ENCODE assay signal across 20 cellular contexts in the genomic region with DNA sequence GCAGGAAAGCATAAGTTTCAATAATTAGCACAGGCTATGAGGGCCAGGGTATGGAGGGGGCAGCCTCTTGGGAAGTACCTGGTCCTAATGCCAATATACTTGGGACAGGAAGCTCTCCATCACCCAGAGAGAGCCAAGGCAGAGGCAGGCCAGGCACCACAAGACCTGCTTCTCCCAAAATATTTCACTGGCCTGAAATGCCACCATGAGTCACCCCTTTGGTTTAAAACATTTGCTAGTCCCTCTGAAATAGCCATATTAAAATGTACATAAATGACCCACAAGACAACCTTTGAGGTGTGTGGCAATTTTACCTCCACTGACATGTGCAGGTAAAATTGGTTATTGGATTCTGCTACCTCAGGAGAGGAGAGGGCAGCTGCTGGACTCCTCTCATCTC. TPM values are rescaled to one million over a fixed set of nuclear protein-coding genes. Genes with fewer than 3 reads are reported as not detected.
"Had no signal": no experiment of that assay in that cellular context is flagged by ENCODE, and none has a peak within 500 bp of the region (broad histone marks: within the 10 kb centered on the region; RNA-seq: fewer than 3 reads in every experiment).

No MANE protein-coding gene starts in this region.

- H3K4me3 ChIP-seq: esophagus muscularis mucosa, hepatocyte, skin epidermis, suprapubic skin, thyroid gland had no signal

- H3K79me2 ChIP-seq: hepatocyte had no signal

- DNase-seq: effector memory CD4-positive, alpha-beta T cell; foreskin keratinocyte; head of caudate nucleus; kidney; left cardiac atrium; mesendoderm; naive thymus-derived CD4-positive, alpha-beta T cell; nephron progenitor cell; posterior cingulate gyrus; stimulated activated naive CD8-positive, alpha-beta T cell treated with anti-CD3 and anti-CD28 coated beads, Interleukin-15, Interleukin-2, amounts not matched to agents 100 U/mL and 50 U/mL, for 24 hours; thyroid gland had no signal

- H3K4me3 Mint-ChIP-seq: naive thymus-derived CD4-positive, alpha-beta T cell; nephron progenitor cell; type B pancreatic cell had no signal

- H3K36me3 ChIP-seq: esophagus muscularis mucosa, suprapubic skin, thyroid gland had no signal

- H2AFZ ChIP-seq: hepatocyte had no signal

- H3K27ac ChIP-seq: epithelial cell of prostate, esophagus muscularis mucosa, foreskin keratinocyte, hepatocyte, skin epidermis, suprapubic skin, thyroid gland had no signal

- H3K36me3 Mint-ChIP-seq: naive thymus-derived CD4-positive, alpha-beta T cell; type B pancreatic cell had no signal

- H3K4me1 ChIP-seq: foreskin keratinocyte had no signal

- H3K9me3 Mint-ChIP-seq: naive thymus-derived CD4-positive, alpha-beta T cell; nephron progenitor cell; type B pancreatic cell had no signal

- H3K4me2 ChIP-seq: hepatocyte had no signal

- H3K9me3 ChIP-seq: esophagus muscularis mucosa, suprapubic skin, thyroid gland had no signal

- H3K27ac Mint-ChIP-seq: naive thymus-derived CD4-positive, alpha-beta T cell; nephron progenitor cell; type B pancreatic cell had no signal

- H3K27me3 ChIP-seq: esophagus muscularis mucosa, hepatocyte, suprapubic skin, thyroid gland had no signal

- ATAC-seq: foreskin keratinocyte; left cardiac atrium; naive thymus-derived CD4-positive, alpha-beta T cell; sciatic nerve; stimulated activated naive CD8-positive, alpha-beta T cell treated with anti-CD3 and anti-CD28 coated beads, Interleukin-15, Interleukin-2, amounts not matched to agents 100 U/mL and 50 U/mL, for 24 hours had no signal

RNA-seq across cellular contexts. Expression of gene SCUBE3, which starts 23.4 kb away (rescaled TPM):
- total RNA-seq: foreskin keratinocyte; naive thymus-derived CD4-positive, alpha-beta T cell had no signal

RNA-seq across cellular contexts. Expression of gene TCP11, which starts 49.2 kb away (rescaled TPM):
- total RNA-seq: foreskin keratinocyte; hepatocyte; left cardiac atrium; lung microvascular endothelial cell; naive thymus-derived CD4-positive, alpha-beta T cell; omental fat pad; sciatic nerve had no signal
